Comparison of ENCODE assay signal across 22 cellular contexts in the genomic region with DNA sequence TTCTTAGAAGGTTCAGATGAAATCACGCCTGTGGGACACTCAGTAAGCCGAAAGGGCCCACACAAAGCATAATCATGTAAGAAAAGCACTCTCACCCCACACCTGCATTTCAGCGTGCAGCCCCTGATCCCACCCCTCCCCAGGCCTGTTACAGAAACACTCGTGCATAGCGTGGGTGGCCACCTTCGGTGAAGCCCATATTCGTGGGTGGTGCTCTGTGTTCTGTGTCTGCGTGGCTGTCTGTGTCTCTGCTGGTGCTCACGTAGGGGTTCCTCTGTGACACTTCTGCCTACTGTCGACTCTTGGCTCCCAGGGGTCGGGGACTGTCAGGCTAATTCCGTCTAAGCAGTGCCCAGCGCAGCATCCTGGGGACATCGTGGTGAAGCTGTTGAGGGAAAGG.
A peak's percentile ranks its signal among the peaks of the same experiment; 100 is the strongest.
DNase-seq lines count a peak whose midpoint lies in the region; ATAC-seq, FAIRE-seq and TF ChIP-seq lines count a peak whose summit lies in the region.
"Had no signal": no experiment of that assay in that cellular context is flagged by ENCODE, and none has a peak within 500 bp of the region (broad histone marks: within the 10 kb centered on the region; RNA-seq: fewer than 3 reads in every experiment).

No MANE protein-coding gene starts in this region.

- H3K4me3 ChIP-seq in GM23248, result no peak overlapping the region
- H3K4me3 ChIP-seq in endodermal cell (ENCODE audit: low read length), result no peak overlapping the region
- H3K4me3 ChIP-seq in mesenchymal stem cell (ENCODE audit: insufficient read depth in 1 of 2, low read depth in 1 of 2, low read length in 2 of 2), result peak overlapping the region in 1 of 2 experiments; percentile 22
- H3K4me3 ChIP-seq in smooth muscle cell, result no peak overlapping the region
- no peak overlapping the region for H3K4me3 ChIP-seq in A673 (ENCODE audit: low read depth, low read length, poor library complexity, severe bottlenecking)
- H3K4me3 ChIP-seq: SJSA1 had no signal

- no peak overlapping the region for H2BK12ac ChIP-seq in mesenchymal stem cell (ENCODE audit: low read length in 2 of 2)

- no peak overlapping the region for H3K4me2 ChIP-seq in GM23248 (ENCODE audit: unreplicated experiment)
- H3K4me2 ChIP-seq in mesenchymal stem cell (ENCODE audit: low read length, poor library complexity, severe bottlenecking), result no peak overlapping the region
- peak overlapping the region; percentile 56 for H3K4me2 ChIP-seq in smooth muscle cell

- peak overlapping the region; percentile 35 for H3K27ac Mint-ChIP-seq in endodermal cell
- H3K27ac Mint-ChIP-seq: B cell had no signal

- H3K9me3 ChIP-seq in GM23248 (ENCODE audit: low read depth) (no peaks in the 10 kb centered on the region), endodermal cell (ENCODE audit: control insufficient read depth, low read length) (peaks cover 33% of the 10 kb centered on the region), mesenchymal stem cell (ENCODE audit: control insufficient read depth, low read length) (peaks cover 8% of the 10 kb centered on the region), smooth muscle cell (replicated peaks; ENCODE audit: low read depth) (no peaks in the 10 kb centered on the region), A673 (ENCODE audit: low read depth, low read length, poor library complexity, severe bottlenecking) (no peaks in the 10 kb centered on the region)

- no peak overlapping the region for H2BK120ac ChIP-seq in mesenchymal stem cell (ENCODE audit: low read depth, low read length)

- no TSS peak for BruUV-seq in A673 (replicated peaks; lab: Mats Ljungman, UMichigan)

- no peak overlapping the region for H3K4me3 Mint-ChIP-seq in endodermal cell
- H3K4me3 Mint-ChIP-seq: B cell, CD14-positive monocyte, H9 had no signal

- no peaks in the 10 kb centered on the region for H3K36me3 ChIP-seq in GM23248 (ENCODE audit: low read depth)
- peaks cover 52% of the 10 kb centered on the region for H3K36me3 ChIP-seq in endodermal cell (ENCODE audit: control insufficient read depth, insufficient read depth, low read length)
- no peaks in the 10 kb centered on the region for H3K36me3 ChIP-seq in mesenchymal stem cell (ENCODE audit: control insufficient read depth in 1 of 2, insufficient read depth in 2 of 2, low read depth in 1 of 2, low read length in 2 of 2)
- H3K36me3 ChIP-seq in smooth muscle cell (ENCODE audit: low read depth), result no peaks in the 10 kb centered on the region
- H3K36me3 ChIP-seq in A673 (ENCODE audit: insufficient read depth, low read length, poor library complexity, severe bottlenecking), result no peaks in the 10 kb centered on the region
- H3K36me3 ChIP-seq: SJSA1 had no signal

- H3F3A ChIP-seq in GM23248 (ENCODE audit: insufficient read depth) (peaks cover 31% of the 10 kb centered on the region), smooth muscle cell (ENCODE audit: low read depth) (no peaks in the 10 kb centered on the region)

- intact Hi-C loops in A673 (cut with micrococcal nuclease; ENCODE audit: unreplicated experiment), result no loop called here

- no peak for DNase-seq in GM23248
- DNase-seq in endodermal cell, result no peak
- no peak for DNase-seq in mesenchymal stem cell
- DNase-seq in smooth muscle cell (lab: John Stamatoyannopoulos, UW; ENCODE audit: unreplicated experiment), result no peak
- DNase-seq in H54 (ENCODE audit: insufficient read length, low spot score), result no peak
- no peak for DNase-seq in A673 (ENCODE audit: low spot score)
- DNase-seq: GDM1, H9, KG1, NCI-H1105 treated with DMSO at 0.1 percent for 48 hours, NCI-H2029 treated with DMSO at 0.1 percent for 48 hours, NCI-H524, NCI-H82 had no signal

- H2BK15ac ChIP-seq in mesenchymal stem cell (ENCODE audit: low read depth, poor library complexity, severe bottlenecking), result no peak overlapping the region

- ATAC-seq in GM18873 (IDR thresholded peaks at IDR 0.05; ENCODE audit: low FRiP score, unreplicated experiment) (no peak), GM18907 (IDR thresholded peaks at IDR 0.05; ENCODE audit: unreplicated experiment) (no peak)
- ATAC-seq: Right ventricle myocardium inferior had no signal

- no peaks in the 10 kb centered on the region for H3K9me2 ChIP-seq in GM23248 (ENCODE audit: insufficient read depth)

- H3K79me1 ChIP-seq in mesenchymal stem cell (replicated peaks; ENCODE audit: low read length, poor library complexity, severe bottlenecking), result no peaks in the 10 kb centered on the region

- H3K4ac ChIP-seq in mesenchymal stem cell (ENCODE audit: low read depth in 1 of 2, low read length in 2 of 2), result no peak overlapping the region

- H3K14ac ChIP-seq in mesenchymal stem cell (ENCODE audit: low read length in 2 of 2), result no peak overlapping the region

- 85 to 90% methylated on average over 14 of the region's 14 CpGs for WGBS in GM23248 (ENCODE audit: low coverage in 1 of 2, low lambda C conversion rate in 2 of 2, missing lambda C conversion rate in 2 of 2), 2 experiments
- 91 to 94% methylated on average over 11 to 14 of the region's 14 CpGs for WGBS in endodermal cell (ENCODE audit: insufficient coverage in 1 of 2, insufficient read length in 1 of 2), 2 experiments
- WGBS in mesenchymal stem cell, result 91% methylated on average over 14 of the region's 14 CpGs
- WGBS in smooth muscle cell (ENCODE audit: low lambda C conversion rate), result 79% methylated on average over 13 of the region's 14 CpGs

- no peak for TF ChIP-seq POLR2A in H54 (IDR thresholded peaks at IDR 0.05; ENCODE audit: low read depth, low read length)

- CTCF ChIA-PET in A673 (lab: Charles Lee), result no interaction called here

- no peaks in the 10 kb centered on the region for H3K27me3 ChIP-seq in GM23248 (replicated peaks; ENCODE audit: insufficient read depth)
- H3K27me3 ChIP-seq in endodermal cell (ENCODE audit: control insufficient read depth, insufficient read depth, low read length, poor library complexity, severe bottlenecking), result no peaks in the 10 kb centered on the region
- H3K27me3 ChIP-seq in mesenchymal stem cell (ENCODE audit: control insufficient read depth in 1 of 2, insufficient read depth in 1 of 2, low read length in 2 of 2), result peaks cover 0 to 7% of the 10 kb centered on the region in 2 experiments
- no peaks in the 10 kb centered on the region for H3K27me3 ChIP-seq in smooth muscle cell (ENCODE audit: low read depth)
- no peaks in the 10 kb centered on the region for H3K27me3 ChIP-seq in A673 (replicated peaks; ENCODE audit: insufficient read depth, low read depth, low read length, poor library complexity)
- H3K27me3 ChIP-seq: SJSA1 had no signal

- H3K79me2 ChIP-seq in GM23248 (ENCODE audit: insufficient read depth) (no peaks in the 10 kb centered on the region), smooth muscle cell (ENCODE audit: low read depth) (no peaks in the 10 kb centered on the region)

- no peak overlapping the region for H2AK5ac ChIP-seq in mesenchymal stem cell (ENCODE audit: low read length, severe bottlenecking)

- no peak overlapping the region for H2BK5ac ChIP-seq in mesenchymal stem cell (ENCODE audit: low read depth, low read length, poor library complexity, severe bottlenecking)

- peak overlapping the region; percentile 94 for H3K27ac ChIP-seq in GM23248
- no peak overlapping the region for H3K27ac ChIP-seq in endodermal cell (ENCODE audit: low read depth, low read length)
- H3K27ac ChIP-seq in mesenchymal stem cell (ENCODE audit: low read length, poor library complexity, severe bottlenecking), result no peak overlapping the region
- peak overlapping the region; percentile 97 for H3K27ac ChIP-seq in smooth muscle cell (ENCODE audit: low read depth)
- H3K27ac ChIP-seq in A673 (ENCODE audit: low read depth, low read length, poor library complexity, severe bottlenecking), result no peak overlapping the region
- H3K27ac ChIP-seq: SJSA1 had no signal

- no peak for TF ChIP-seq CTCF in endodermal cell (conservative IDR thresholded peaks at IDR 0.05)
- TF ChIP-seq CTCF in smooth muscle cell (IDR thresholded peaks at IDR 0.05; ENCODE audit: borderline replicate concordance, insufficient read depth, poor library complexity, severe bottlenecking), result no peak
- no peak for TF ChIP-seq CTCF in A673 (conservative IDR thresholded peaks at IDR 0.05; ENCODE audit: low read depth, low read length)

- H4K8ac ChIP-seq in mesenchymal stem cell (ENCODE audit: low read length), result no peak overlapping the region

- H3K27me3 Mint-ChIP-seq in endodermal cell (ENCODE audit: insufficient read depth), result no peaks in the 10 kb centered on the region

- H3K4me1 ChIP-seq in GM23248 (ENCODE audit: insufficient read depth), result peaks cover 36% of the 10 kb centered on the region
- no peaks in the 10 kb centered on the region for H3K4me1 ChIP-seq in endodermal cell (ENCODE audit: control insufficient read depth, insufficient read depth, low read length)
- H3K4me1 ChIP-seq in mesenchymal stem cell (ENCODE audit: control insufficient read depth, insufficient read depth, low read depth, low read length), result peaks cover 2% of the 10 kb centered on the region
- peaks cover 5% of the 10 kb centered on the region for H3K4me1 ChIP-seq in smooth muscle cell (ENCODE audit: low read depth)
- peaks cover 27% of the 10 kb centered on the region for H3K4me1 ChIP-seq in A673 (ENCODE audit: insufficient read depth, low read length, poor library complexity, severe bottlenecking)
- H3K4me1 ChIP-seq: SJSA1 had no signal

- no peak overlapping the region for H4K91ac ChIP-seq in mesenchymal stem cell (ENCODE audit: low read length)

- no peak overlapping the region for H3K18ac ChIP-seq in mesenchymal stem cell (ENCODE audit: low read depth in 1 of 2, low read length in 2 of 2)

- in situ Hi-C loops in GM23248 (cut with MboI), result loop anchor here (10.0 kb wide), 1 partner anchor 89 kb away; no protein-coding TSS in a partner anchor

- FAIRE-seq in H54 (lab: Jason Lieb, UNC), result no peak
- FAIRE-seq: D721Med, GM18507, RCC 7860 had no signal

- H2AFZ ChIP-seq in GM23248, result no peak overlapping the region; the same call in 1 of the 2 replicates
- H2AFZ ChIP-seq in mesenchymal stem cell (ENCODE audit: low read depth, low read length), result no peak overlapping the region
- no peak overlapping the region for H2AFZ ChIP-seq in smooth muscle cell (ENCODE audit: low read depth)

- H3K9me3 Mint-ChIP-seq in endodermal cell, result peaks cover 35% of the 10 kb centered on the region

- peaks cover 79% of the 10 kb centered on the region for H3K36me3 Mint-ChIP-seq in endodermal cell (ENCODE audit: low read depth)
- H3K36me3 Mint-ChIP-seq: CD14-positive monocyte had no signal

- H3K9ac ChIP-seq in GM23248, result peak overlapping the region; percentile 75
- H3K9ac ChIP-seq in endodermal cell (ENCODE audit: extremely low read depth, low read length, poor library complexity, severe bottlenecking), result no peak overlapping the region
- H3K9ac ChIP-seq in mesenchymal stem cell (ENCODE audit: low read length), result peak overlapping the region; percentile 72
- peak overlapping the region; percentile 82 for H3K9ac ChIP-seq in smooth muscle cell (ENCODE audit: low read depth)

- H3K23ac ChIP-seq in mesenchymal stem cell (ENCODE audit: low read length in 2 of 2), result no peak overlapping the region

- POLR2A ChIA-PET in A673 (lab: Charles Lee; ENCODE audit: low non-redundant PET), result interaction anchor here (0.6 kb wide), 1 partner anchor 103 kb away, joined by 4 read pairs; no protein-coding TSS in a partner anchor

- H4K20me1 ChIP-seq in GM23248 (ENCODE audit: insufficient read depth) (no peaks in the 10 kb centered on the region), smooth muscle cell (ENCODE audit: low read depth) (no peaks in the 10 kb centered on the region)

- peaks cover 3% of the 10 kb centered on the region for H3K4me1 Mint-ChIP-seq in endodermal cell
- H3K4me1 Mint-ChIP-seq: B cell had no signal

Comparison
In these comparisons a context has a peak if more than half of its experiments do, and no peak if none do; other contexts are left out.
1. H3K27ac ChIP-seq: peak in GM23248 (single experiment) and smooth muscle cell (single experiment); none in endodermal cell (single experiment), mesenchymal stem cell (single experiment) and A673 (single experiment).